ENCODE assay signal across 22 cellular contexts in the genomic region with DNA sequence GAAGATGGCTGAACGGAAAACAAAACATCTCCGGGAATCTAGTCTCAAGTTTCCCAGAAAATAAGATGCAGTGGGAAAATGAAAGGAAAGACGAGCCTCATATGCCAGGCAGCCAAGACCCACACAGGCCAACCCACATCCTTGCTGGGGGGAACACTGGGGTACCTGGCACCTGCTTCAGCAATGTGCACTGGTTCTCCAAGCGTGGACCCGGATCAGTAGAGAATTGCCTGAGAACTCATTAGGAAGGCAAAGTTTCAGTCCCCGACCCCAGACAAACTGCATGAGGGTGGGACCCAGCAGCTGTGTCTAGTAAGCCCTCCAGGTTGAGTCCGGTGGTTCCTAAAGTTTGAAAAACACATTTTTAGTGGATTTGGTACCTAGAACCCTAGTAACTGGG. TPM values are rescaled to one million over a fixed set of nuclear protein-coding genes. Genes with fewer than 3 reads are reported as not detected.
DNase-seq lines count a peak whose midpoint lies in the region; ATAC-seq and TF ChIP-seq lines count a peak whose summit lies in the region.
"Had no signal": no experiment of that assay in that cellular context is flagged by ENCODE, and none has a peak within 500 bp of the region (broad histone marks: within the 10 kb centered on the region; RNA-seq: fewer than 3 reads in every experiment).

No MANE protein-coding gene starts in this region.

- ATAC-seq in sciatic nerve: no peak
- no peak for ATAC-seq in foreskin keratinocyte
- ATAC-seq: body of pancreas had no signal

- 0 out of 2 replicates have a peak, but pooled peaks cover 11% of the 10 kb centered on the region for H3K36me3 ChIP-seq in BLaER1
- H3K36me3 ChIP-seq in KMS-11 (ENCODE audit: insufficient read depth): no peaks in the 10 kb centered on the region

- no peak for TF ChIP-seq CTCF in KMS-11 (conservative IDR thresholded peaks at IDR 0.05; ENCODE audit: low read depth, low read length)
- no peak for TF ChIP-seq CTCF in coronary artery (IDR thresholded peaks at IDR 0.05)
- no peak for TF ChIP-seq CTCF in foreskin keratinocyte (conservative IDR thresholded peaks at IDR 0.05)

- no peaks in the 10 kb centered on the region for H3K27me3 ChIP-seq in BLaER1
- H3K27me3 ChIP-seq in KMS-11 (ENCODE audit: insufficient read depth, low read depth): no peaks in the 10 kb centered on the region
- no peaks in the 10 kb centered on the region for H3K27me3 ChIP-seq in foreskin keratinocyte
- H3K27me3 ChIP-seq: body of pancreas had no signal

- H3K9ac ChIP-seq in BLaER1 (no peak overlapping the region), KMS-11 (no peak overlapping the region; the same call in 1 of the 2 replicates)

- H3K9me3 ChIP-seq in BLaER1: no peaks in the 10 kb centered on the region
- H3K9me3 ChIP-seq: body of pancreas had no signal

- no peak overlapping the region for H3K27ac Mint-ChIP-seq in T-helper 2 cell treated with Interferon-gamma antibody and Interleukin-4, amounts not matched to agents 5 μg/mL and 100 μg/mL, for 36 hours
- H3K27ac Mint-ChIP-seq: activated CD4-positive, alpha-beta memory T cell treated with anti-CD3 and anti-CD28 coated beads, Interleukin-2, amount 10 ng/mL, durations not matched to agents 7 days and 5 days; dendritic cell treated with granulocyte-macrophage colony-stimulating factor and Interleukin-4, amounts not matched to agents 40 ng/mL and 50 ng/mL, for 4 days; nephron had no signal

- peaks cover 18% of the 10 kb centered on the region for H3K36me3 Mint-ChIP-seq in T-helper 2 cell treated with Interferon-gamma antibody and Interleukin-4, amounts not matched to agents 5 μg/mL and 100 μg/mL, for 36 hours (ENCODE audit: low read depth)

- H3K4me1 Mint-ChIP-seq in T-helper 2 cell treated with Interferon-gamma antibody and Interleukin-4, amounts not matched to agents 5 μg/mL and 100 μg/mL, for 36 hours (ENCODE audit: low read depth): peaks cover 54% of the 10 kb centered on the region

- DNase-seq in coronary artery (ENCODE audit: low spot score) (peak; percentile 43), sciatic nerve (ENCODE audit: low spot score) (peak; percentile 26), SW 1271 (lab: John Stamatoyannopoulos, UW) (no peak), COR-L47 (lab: John Stamatoyannopoulos, UW) (no peak), foreskin keratinocyte (no peak)
- no peak for DNase-seq in T-helper 2 cell treated with Interferon-gamma antibody and Interleukin-4, amounts not matched to agents 5 μg/mL and 100 μg/mL, for 36 hours (ENCODE audit: low spot score)
- DNase-seq: ACHN; activated CD4-positive, alpha-beta memory T cell treated with anti-CD3 and anti-CD28 coated beads, Interleukin-2, amount 10 ng/mL, durations not matched to agents 7 days and 5 days; body of pancreas; Calu3; mammary epithelial cell; NCI-H1417 treated with DMSO at 0.1 percent for 48 hours; NCI-H524 treated with DMSO at 0.1 percent for 48 hours; Right ventricle myocardium superior; stimulated activated CD4-positive, alpha-beta T cell treated with anti-CD3 and anti-CD28 coated beads, Interleukin-2, amount 100 ng/mL, for 48 hours; T-helper 1 cell had no signal

- no peaks in the 10 kb centered on the region for H3K27me3 Mint-ChIP-seq in T-helper 2 cell treated with Interferon-gamma antibody and Interleukin-4, amounts not matched to agents 5 μg/mL and 100 μg/mL, for 36 hours (ENCODE audit: low read depth)
- H3K27me3 Mint-ChIP-seq: activated CD4-positive, alpha-beta memory T cell treated with anti-CD3 and anti-CD28 coated beads, Interleukin-2, amount 10 ng/mL, durations not matched to agents 7 days and 5 days; activated naive CD8-positive, alpha-beta T cell; dendritic cell treated with granulocyte-macrophage colony-stimulating factor and Interleukin-4, amounts not matched to agents 40 ng/mL and 50 ng/mL, for 4 days had no signal

- H3K4me3 Mint-ChIP-seq in T-helper 2 cell treated with Interferon-gamma antibody and Interleukin-4, amounts not matched to agents 5 μg/mL and 100 μg/mL, for 36 hours: no peak overlapping the region
- H3K4me3 Mint-ChIP-seq: activated CD4-positive, alpha-beta memory T cell treated with anti-CD3 and anti-CD28 coated beads, Interleukin-2, amount 10 ng/mL, durations not matched to agents 7 days and 5 days; activated naive CD8-positive, alpha-beta T cell; dendritic cell treated with granulocyte-macrophage colony-stimulating factor and Interleukin-4, amounts not matched to agents 40 ng/mL and 50 ng/mL, for 4 days; nephron had no signal

- no peak overlapping the region for H2AFZ ChIP-seq in KMS-11 (ENCODE audit: low read depth)

- H4K20me1 ChIP-seq in BLaER1 (peaks cover 99% of the 10 kb centered on the region), KMS-11 (ENCODE audit: insufficient read depth) (no peaks in the 10 kb centered on the region)

- H3K4me3 ChIP-seq in BLaER1 (no peak overlapping the region), KMS-11 (IDR thresholded peaks at IDR 0.05; ENCODE audit: insufficient read depth, low read depth, low read length) (no peak overlapping the region), coronary artery (no peak overlapping the region)
- H3K4me3 ChIP-seq: body of pancreas, skin epidermis had no signal

- H3K27ac ChIP-seq in BLaER1 (no peak overlapping the region), KMS-11 (peak overlapping the region; percentile 97; the same call in 1 of the 2 replicates), coronary artery (no peak overlapping the region), foreskin keratinocyte (no peak overlapping the region)

- H3K4me2 ChIP-seq in BLaER1 (peak overlapping the region; percentile 84), KMS-11 (peak overlapping the region; percentile 98; the same call in 1 of the 2 replicates)

- intact Hi-C loops in sciatic nerve (cut with DNase I): no loop called here

- no peaks in the 10 kb centered on the region for H3K9me3 Mint-ChIP-seq in T-helper 2 cell treated with Interferon-gamma antibody and Interleukin-4, amounts not matched to agents 5 μg/mL and 100 μg/mL, for 36 hours
- H3K9me3 Mint-ChIP-seq: activated CD4-positive, alpha-beta memory T cell treated with anti-CD3 and anti-CD28 coated beads, Interleukin-2, amount 10 ng/mL, durations not matched to agents 7 days and 5 days; dendritic cell treated with granulocyte-macrophage colony-stimulating factor and Interleukin-4, amounts not matched to agents 40 ng/mL and 50 ng/mL, for 4 days; nephron had no signal

- H3K79me2 ChIP-seq in KMS-11 (ENCODE audit: insufficient read depth, low read depth): peaks cover 67% of the 10 kb centered on the region

- H3K4me1 ChIP-seq in BLaER1 (peaks cover 100% of the 10 kb centered on the region), KMS-11 (ENCODE audit: low read depth, poor library complexity, severe bottlenecking) (peaks cover 84% of the 10 kb centered on the region), foreskin keratinocyte (peaks cover 21% of the 10 kb centered on the region)

RNA-seq across cellular contexts. Expression of a gene that starts 18.4 kb away (rescaled TPM):
- total RNA-seq in sciatic nerve: 48.0 TPM
- total RNA-seq in foreskin keratinocyte: 17.3 and 17.5 TPM in 2 replicates
- polyA plus RNA-seq in foreskin keratinocyte: 6.0 and 6.6 TPM in 2 replicates

Comparison
In these comparisons a context has a peak if more than half of its experiments do, and no peak if none do; other contexts are left out.
1. DNase-seq: peak in coronary artery (single experiment) and sciatic nerve (single experiment); none in SW 1271 (0 of 2), COR-L47 (single experiment), foreskin keratinocyte (0 of 2) and T-helper 2 cell treated with Interferon-gamma antibody and Interleukin-4, amounts not matched to agents 5 μg/mL and 100 μg/mL, for 36 hours (single experiment).